1 cellular context compared by ENCODE assay signal in genomic region chrX:154529206-154529612, GRCh38.
TF ChIP-seq lines count a peak whose summit lies in the region.

No MANE protein-coding gene starts in this region.

TF ChIP-seq in HCT116, 20 proteins besides CTCF, POLR2A, EP300 and RAD21:
- TF ChIP-seq JUND (IDR thresholded peaks at IDR 0.05) (no peak), SP1 (IDR thresholded peaks at IDR 0.05; ENCODE audit: low read depth) (no peak), ATF3 (IDR thresholded peaks at IDR 0.05) (no peak), CEBPB (IDR thresholded peaks at IDR 0.05; ENCODE audit: low read depth) (no peak), POLR2AphosphoS5 (IDR thresholded peaks at IDR 0.05; ENCODE audit: low read depth, low read length) (0 out of 2 replicates have a peak, but pooled peaks have one; percentile 23), CBX3 (IDR thresholded peaks at IDR 0.05; ENCODE audit: low read depth) (no peak), YY1 (IDR thresholded peaks at IDR 0.05; ENCODE audit: extremely low read depth, insufficient replicate concordance, low read depth, low read length) (no peak), EZH2 (IDR thresholded peaks at IDR 0.05) (no peak)
